ENCODE assay signal across 19 cellular contexts in the genomic region with DNA sequence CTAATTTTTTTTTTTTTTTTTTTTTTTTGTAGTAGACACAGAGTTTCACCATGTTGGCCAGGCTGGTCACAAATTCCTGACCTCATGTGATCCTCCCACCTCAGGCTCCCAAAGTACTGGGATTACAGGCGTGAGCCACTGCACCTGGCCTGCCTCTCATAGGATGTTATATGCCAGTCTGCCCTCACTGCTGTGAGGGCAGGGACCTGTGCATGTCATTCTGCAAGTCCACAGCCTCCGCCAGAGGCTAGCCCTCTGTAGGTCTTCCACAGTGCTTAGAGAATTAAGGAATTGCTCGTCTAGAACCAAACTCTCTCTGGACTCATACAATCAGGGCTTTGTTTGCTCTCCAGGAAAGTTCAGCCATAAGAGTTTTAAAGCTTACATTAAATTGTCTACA.
DNase-seq lines count a peak whose midpoint lies in the region; ATAC-seq and TF ChIP-seq lines count a peak whose summit lies in the region.
"Had no signal": no experiment of that assay in that cellular context is flagged by ENCODE, and none has a peak within 500 bp of the region (broad histone marks: within the 10 kb centered on the region; RNA-seq: fewer than 3 reads in every experiment).

No MANE protein-coding gene starts in this region.

- H3K36me3 ChIP-seq in SJCRH30 (no peaks in the 10 kb centered on the region), WERI-Rb-1 (no peaks in the 10 kb centered on the region), neuronal stem cell (replicated peaks in 1 of 2; ENCODE audit: control insufficient read depth in 2 of 2, insufficient read depth in 2 of 2, low read length in 2 of 2) (no peaks in the 10 kb centered on the region)
- H3K36me3 ChIP-seq: BLaER1 treated with 17β-estradiol and CSF1 and Interleukin-3, amounts not matched to agents 10 nM and 100 nM had no signal

- no peak overlapping the region for H3K27ac Mint-ChIP-seq in immature natural killer cell
- H3K27ac Mint-ChIP-seq: B cell; CD4-positive, alpha-beta T cell; CD8-positive, alpha-beta T cell had no signal

- peaks cover 0 to 4% (median 0%) of the 10 kb centered on the region in 3 donors for H3K27me3 Mint-ChIP-seq in immature natural killer cell (ENCODE audit: low read depth in 3 of 3)
- H3K27me3 Mint-ChIP-seq: CD4-positive, alpha-beta T cell had no signal

- H3K27ac ChIP-seq in SJCRH30 (peak overlapping the region; percentile 77), WERI-Rb-1 (no peak overlapping the region), neuronal stem cell (replicated peaks; ENCODE audit: low read length) (no peak overlapping the region)
- H3K27ac ChIP-seq: 22Rv1; A549; BLaER1 treated with 17β-estradiol and CSF1 and Interleukin-3, amounts not matched to agents 10 nM and 100 nM; C4-2B had no signal

- H4K91ac ChIP-seq in neuronal stem cell (ENCODE audit: low read depth, low read length, poor library complexity): no peak overlapping the region

- H3K27me3 ChIP-seq in SJCRH30 (no peaks in the 10 kb centered on the region), WERI-Rb-1 (ENCODE audit: insufficient read depth, low read depth, severe bottlenecking) (no peaks in the 10 kb centered on the region), neuronal stem cell (ENCODE audit: control insufficient read depth in 3 of 3, insufficient read depth in 3 of 3, low read depth in 1 of 3, low read length in 3 of 3) (no peaks in the 10 kb centered on the region)
- H3K27me3 ChIP-seq: BLaER1 treated with 17β-estradiol and CSF1 and Interleukin-3, amounts not matched to agents 10 nM and 100 nM had no signal

- H2BK120ac ChIP-seq in neuronal stem cell (ENCODE audit: low read depth, low read length): no peak overlapping the region

- H3K4me3 ChIP-seq in SJCRH30 (no peak overlapping the region), WERI-Rb-1 (ENCODE audit: low read depth, low read length) (no peak overlapping the region), neuronal stem cell (ENCODE audit: low read length in 2 of 2) (no peak overlapping the region)
- H3K4me3 ChIP-seq: A549; BLaER1 treated with 17β-estradiol and CSF1 and Interleukin-3, amounts not matched to agents 10 nM and 100 nM had no signal

- H3K4ac ChIP-seq in neuronal stem cell (ENCODE audit: low read length): no peak overlapping the region

- no peak overlapping the region for H4K8ac ChIP-seq in neuronal stem cell (ENCODE audit: low read depth, low read length)

- no peak overlapping the region for H3K4me3 Mint-ChIP-seq in immature natural killer cell
- H3K4me3 Mint-ChIP-seq: B cell; CD4-positive, alpha-beta T cell; CD8-positive, alpha-beta T cell had no signal

- H3K4me1 ChIP-seq in SJCRH30 (peaks cover 30% of the 10 kb centered on the region), neuronal stem cell (ENCODE audit: control insufficient read depth in 2 of 2, insufficient read depth in 1 of 2, low read depth in 1 of 2, low read length in 2 of 2) (peaks cover 4 to 6% of the 10 kb centered on the region in 2 donors)
- H3K4me1 ChIP-seq: A549; BLaER1 treated with 17β-estradiol and CSF1 and Interleukin-3, amounts not matched to agents 10 nM and 100 nM; Caco-2 had no signal

- no peaks in the 10 kb centered on the region for H3K4me1 Mint-ChIP-seq in immature natural killer cell
- H3K4me1 Mint-ChIP-seq: B cell had no signal

- H3K4me2 ChIP-seq in neuronal stem cell (ENCODE audit: insufficient read depth, low read length, poor library complexity, severe bottlenecking): no peak overlapping the region
- H3K4me2 ChIP-seq: A549; BLaER1 treated with 17β-estradiol and CSF1 and Interleukin-3, amounts not matched to agents 10 nM and 100 nM had no signal

- no peak overlapping the region for H2AK5ac ChIP-seq in neuronal stem cell (ENCODE audit: low read depth, low read length)

- H3K9me3 ChIP-seq in SJCRH30 (replicated peaks) (no peaks in the 10 kb centered on the region), WERI-Rb-1 (ENCODE audit: severe bottlenecking) (no peaks in the 10 kb centered on the region), neuronal stem cell (replicated peaks in 1 of 2; ENCODE audit: control insufficient read depth in 2 of 2, insufficient read depth in 1 of 2, low read depth in 1 of 2, low read length in 2 of 2) (no peaks in the 10 kb centered on the region)
- H3K9me3 ChIP-seq: A549; BLaER1 treated with 17β-estradiol and CSF1 and Interleukin-3, amounts not matched to agents 10 nM and 100 nM; Caco-2 had no signal

- no peak for TF ChIP-seq POLR2A in GM18505 (IDR thresholded peaks at IDR 0.05; ENCODE audit: borderline replicate concordance, extremely low read depth, insufficient read depth, insufficient read length)

- TF ChIP-seq CTCF in WERI-Rb-1 (IDR thresholded peaks at IDR 0.05; ENCODE audit: low read depth, low read length): no peak

- no CpG with 5 or more reads among the region's 3 CpGs for WGBS in neuronal stem cell (ENCODE audit: extremely low coverage in 2 of 2, insufficient read length in 2 of 2, insufficient replicate concordance in 1 of 2), 2 donors

- no peaks in the 10 kb centered on the region for H3K79me1 ChIP-seq in neuronal stem cell (ENCODE audit: low read depth, low read length)

- H2BK5ac ChIP-seq in neuronal stem cell (ENCODE audit: low read length): no peak overlapping the region

- H2BK12ac ChIP-seq in neuronal stem cell (ENCODE audit: low read length): no peak overlapping the region

- H3K36me3 Mint-ChIP-seq in immature natural killer cell: no peaks in the 10 kb centered on the region
- H3K36me3 Mint-ChIP-seq: CD8-positive, alpha-beta T cell had no signal

- no peak overlapping the region for H3K23ac ChIP-seq in neuronal stem cell (ENCODE audit: low read depth, low read length, poor library complexity)

- ATAC-seq in GM18505 (IDR thresholded peaks at IDR 0.05; ENCODE audit: unreplicated experiment): no peak
- ATAC-seq: A549; CD8-positive, alpha-beta T cell had no signal

- H2BK15ac ChIP-seq in neuronal stem cell (ENCODE audit: low read length): no peak overlapping the region

- H3K9ac ChIP-seq in neuronal stem cell (ENCODE audit: low read depth, low read length, poor library complexity): no peak overlapping the region
- H3K9ac ChIP-seq: BLaER1 treated with 17β-estradiol and CSF1 and Interleukin-3, amounts not matched to agents 10 nM and 100 nM had no signal

- no peak overlapping the region for H3K14ac ChIP-seq in neuronal stem cell (ENCODE audit: low read length)

- peaks cover 0 to 2% (median under 1%) of the 10 kb centered on the region in 6 donors for H3K9me3 Mint-ChIP-seq in immature natural killer cell
- H3K9me3 Mint-ChIP-seq: CD4-positive, alpha-beta T cell; CD8-positive, alpha-beta T cell had no signal

- H3K18ac ChIP-seq in neuronal stem cell (ENCODE audit: low read length): peak overlapping the region; percentile 11

- DNase-seq in SJCRH30 (peak; percentile 81 to 85), WERI-Rb-1 (peak; percentile 16), foreskin melanocyte (peak; percentile 73), neuronal stem cell (ENCODE audit: low spot score) (no peak), NOMO-1 treated with DMSO at 0.1 percent for 48 hours (lab: John Stamatoyannopoulos, UW; ENCODE audit: unreplicated experiment) (no peak), immature natural killer cell (no peak)
- DNase-seq: AML-193; Caco-2; Calu3; CD4-positive, alpha-beta T cell; CD8-positive, alpha-beta T cell; DMS79 treated with DMSO at 0.1 percent for 48 hours; GF-D8 had no signal

- H2AFZ ChIP-seq in neuronal stem cell (ENCODE audit: low read length): no peak overlapping the region

Comparison
In these comparisons a context has a peak if more than half of its experiments do, and no peak if none do; other contexts are left out.
1. DNase-seq: peak in SJCRH30 (2 of 2), WERI-Rb-1 (single experiment) and foreskin melanocyte (single experiment); none in neuronal stem cell (single experiment), NOMO-1 treated with DMSO at 0.1 percent for 48 hours (single experiment) and immature natural killer cell (0 of 3).